28 cellular contexts compared by ENCODE assay signal in genomic region chr3:159187232-159187631, GRCh38.
DNase-seq lines count a peak whose midpoint lies in the region; ATAC-seq and TF ChIP-seq lines count a peak whose summit lies in the region.
"Had no signal": no experiment of that assay in that cellular context is flagged by ENCODE, and none has a peak within 500 bp of the region (broad histone marks: within the 10 kb centered on the region; RNA-seq: fewer than 3 reads in every experiment).

No MANE protein-coding gene starts in this region.

- no peak for TF ChIP-seq CTCF in right atrium auricular region (IDR thresholded peaks at IDR 0.05)
- no peak for TF ChIP-seq CTCF in choroid plexus epithelial cell (conservative IDR thresholded peaks at IDR 0.05; ENCODE audit: low read depth, low read length)
- TF ChIP-seq CTCF in lower leg skin (IDR thresholded peaks at IDR 0.05): no peak
- no peak for TF ChIP-seq CTCF in hepatocyte (IDR thresholded peaks at IDR 0.05; ENCODE audit: poor library complexity)

- TF ChIP-seq POLR2A in lower leg skin (IDR thresholded peaks at IDR 0.05): no peak

- H3K27ac ChIP-seq in right atrium auricular region: no peak overlapping the region
- H3K27ac ChIP-seq in hepatocyte: no peak overlapping the region
- H3K27ac ChIP-seq: esophagus muscularis mucosa, gastrocnemius medialis, lower lobe of right lung, sigmoid colon, SJCRH30, suprapubic skin had no signal

- no peaks in the 10 kb centered on the region for H3K79me2 ChIP-seq in hepatocyte

- no peak overlapping the region for H3K4me2 ChIP-seq in hepatocyte
- H3K4me2 ChIP-seq: GM23338 had no signal

- peak; percentile 75 for ATAC-seq in Right ventricle myocardium inferior
- ATAC-seq: activated T-cell treated with anti-CD3 and anti-CD28 coated beads, Interleukin-2, amount 50 U/mL, for 72 hours; gastrocnemius medialis; GM23338; stimulated activated naive B cell treated with anti-CD40 and anti-IgM and Interleukin-4, amounts not matched to agents 10 μg/mL and 1 μg/mL and 100 μg/mL, for 72 hours had no signal

- no peak overlapping the region for H2AFZ ChIP-seq in hepatocyte
- H2AFZ ChIP-seq: GM23338 had no signal

- H3K27me3 ChIP-seq in right atrium auricular region (no peaks in the 10 kb centered on the region), hepatocyte (no peaks in the 10 kb centered on the region), MG63 (no peaks in the 10 kb centered on the region)
- H3K27me3 ChIP-seq: esophagus muscularis mucosa, gastrocnemius medialis, sigmoid colon, suprapubic skin had no signal

- H3K4me1 ChIP-seq in right atrium auricular region: peaks cover 0 to 6% of the 10 kb centered on the region in 2 donors
- H3K4me1 ChIP-seq in hepatocyte (ENCODE audit: insufficient read depth): no peaks in the 10 kb centered on the region
- H3K4me1 ChIP-seq: gastrocnemius medialis, lower lobe of right lung, sigmoid colon, SJCRH30, suprapubic skin had no signal

- WGBS in lower leg skin, 2 donors: 82 to 88% methylated on average over 10 of the region's 10 CpGs
- WGBS in hepatocyte (ENCODE audit: low lambda C conversion rate, missing lambda C conversion rate): 97% methylated on average over 10 of the region's 10 CpGs

- no peaks in the 10 kb centered on the region for H3K9me3 ChIP-seq in right atrium auricular region
- no peaks in the 10 kb centered on the region for H3K9me3 ChIP-seq in hepatocyte (ENCODE audit: low read depth)
- no peaks in the 10 kb centered on the region for H3K9me3 ChIP-seq in MG63
- H3K9me3 ChIP-seq: esophagus muscularis mucosa, gastrocnemius medialis, lower lobe of right lung, sigmoid colon, SJCRH30, suprapubic skin had no signal

- no peak overlapping the region for H3K4me3 ChIP-seq in right atrium auricular region
- no peak overlapping the region for H3K4me3 ChIP-seq in choroid plexus epithelial cell (ENCODE audit: low read depth, low read length)
- H3K4me3 ChIP-seq in lower leg skin (ENCODE audit: low read depth, poor library complexity, severe bottlenecking): no peak overlapping the region
- H3K4me3 ChIP-seq in hepatocyte: no peak overlapping the region
- no peak overlapping the region for H3K4me3 ChIP-seq in MG63
- H3K4me3 ChIP-seq: esophagus muscularis mucosa, gastrocnemius medialis, GM23338, lower lobe of right lung, sigmoid colon, SJCRH30, suprapubic skin had no signal

- no peaks in the 10 kb centered on the region for H3K9me2 ChIP-seq in hepatocyte (replicated peaks; ENCODE audit: insufficient read depth)

- H4K20me1 ChIP-seq in hepatocyte (ENCODE audit: insufficient read depth, poor library complexity, severe bottlenecking): no peaks in the 10 kb centered on the region

- intact Hi-C loops in Right ventricle myocardium inferior (cut with DNase I): no loop called here
- intact Hi-C loops in lower leg skin (cut with DNase I; ENCODE audit: low total_unique reads): no loop called here

- no peaks in the 10 kb centered on the region for H3K36me3 ChIP-seq in right atrium auricular region
- H3K36me3 ChIP-seq in hepatocyte (replicated peaks; ENCODE audit: insufficient read depth, low read depth): no peaks in the 10 kb centered on the region
- H3K36me3 ChIP-seq in MG63: no peaks in the 10 kb centered on the region
- H3K36me3 ChIP-seq: esophagus muscularis mucosa, gastrocnemius medialis, lower lobe of right lung, sigmoid colon, SJCRH30, suprapubic skin had no signal

- DNase-seq in Right ventricle myocardium inferior (ENCODE audit: missing footprints) (no peak), right atrium auricular region (ENCODE audit: low spot score) (no peak), choroid plexus epithelial cell (ENCODE audit: low read depth) (peak; percentile 51), iris pigment epithelial cell (ENCODE audit: low read depth) (peak; percentile 91), lower leg skin (ENCODE audit: low spot score in 2 of 2) (no peak), hepatocyte (ENCODE audit: low spot score) (no peak), MG63 (no peak)
- no peak for DNase-seq in activated CD4-positive, alpha-beta T cell treated with anti-CD3 and anti-CD28 coated beads for 1 hour
- DNase-seq: 8988T; activated CD4-positive, alpha-beta T cell treated with anti-CD3 and anti-CD28 coated beads, Interleukin-2, amount 50 U/mL, for 1 hour; activated naive CD4-positive, alpha-beta T cell treated with anti-CD3 and anti-CD28 coated beads, Interleukin-2, amount 10 ng/mL, durations not matched to agents 7 days and 5 days; activated T-cell treated with anti-CD3 and anti-CD28 coated beads, Interleukin-2, amount 50 U/mL, for 72 hours; CD4-positive, alpha-beta memory T cell; gastrocnemius medialis; lower lobe of right lung; NCI-H1048; NCI-H1694; NCI-H2171 treated with DMSO at 0.1 percent for 48 hours; NCI-H510A treated with DMSO at 0.1 percent for 48 hours; NK-92 treated with Interleukin-12 subunit alpha and Interleukin-12 subunit beta, amount 100 ng/mL, for 24 hours; sigmoid colon; stimulated activated CD4-positive, alpha-beta T cell treated with anti-CD3 and anti-CD28 coated beads, Interleukin-4, amount 100 ng/mL, for 4 hours; stimulated activated naive B cell treated with anti-CD40 and anti-IgM and Interleukin-4, amounts not matched to agents 10 μg/mL and 1 μg/mL and 100 μg/mL, for 72 hours; T1000 had no signal

Comparison
In these comparisons a context has a peak if more than half of its experiments do, and no peak if none do; other contexts are left out.
1. DNase-seq: peak in choroid plexus epithelial cell (single experiment) and iris pigment epithelial cell (single experiment); none in Right ventricle myocardium inferior (single experiment), right atrium auricular region (single experiment), lower leg skin (0 of 2), hepatocyte (single experiment), MG63 (single experiment) and activated CD4-positive, alpha-beta T cell treated with anti-CD3 and anti-CD28 coated beads for 1 hour (single experiment).